ENCODE assay signal across 21 cellular contexts in genomic region chr16:57949013-57949412, GRCh38. TPM values are rescaled to one million over a fixed set of nuclear protein-coding genes. Genes with fewer than 3 reads are reported as not detected.
DNase-seq lines count a peak whose midpoint lies in the region; ATAC-seq and TF ChIP-seq lines count a peak whose summit lies in the region.
"Had no signal": no experiment of that assay in that cellular context is flagged by ENCODE, and none has a peak within 500 bp of the region (broad histone marks: within the 10 kb centered on the region; RNA-seq: fewer than 3 reads in every experiment).

No MANE protein-coding gene starts in this region.

- H2BK120ac ChIP-seq in neuronal stem cell (ENCODE audit: low read depth, low read length): no peak overlapping the region

- H3K9ac ChIP-seq in NT2/D1 (ENCODE audit: insufficient read length, low read depth): no peak overlapping the region
- H3K9ac ChIP-seq in neuronal stem cell (ENCODE audit: low read depth, low read length, poor library complexity): no peak overlapping the region

- H3K36me3 ChIP-seq in H7 (replicated peaks; ENCODE audit: control insufficient read depth, insufficient read depth, low read length): no peaks in the 10 kb centered on the region
- no peaks in the 10 kb centered on the region for H3K36me3 ChIP-seq in NT2/D1 (ENCODE audit: insufficient read depth, insufficient read length, low read length)
- H3K36me3 ChIP-seq in neuronal stem cell (replicated peaks in 1 of 2; ENCODE audit: control insufficient read depth in 2 of 2, insufficient read depth in 2 of 2, low read length in 2 of 2): no peaks in the 10 kb centered on the region
- H3K36me3 ChIP-seq in WERI-Rb-1: no peaks in the 10 kb centered on the region
- H3K36me3 ChIP-seq: BE2C, Peyer's patch, SJCRH30 had no signal

- no peak overlapping the region for H2BK5ac ChIP-seq in neuronal stem cell (ENCODE audit: low read length)

- no peak overlapping the region for H3K4me3 ChIP-seq in H7 (ENCODE audit: insufficient read depth, low read depth, low read length)
- no peak overlapping the region for H3K4me3 ChIP-seq in NT2/D1 (ENCODE audit: insufficient read length, low read depth)
- H3K4me3 ChIP-seq in neuronal stem cell (ENCODE audit: low read length in 2 of 2): no peak overlapping the region
- no peak overlapping the region for H3K4me3 ChIP-seq in WERI-Rb-1 (ENCODE audit: low read depth, low read length)
- H3K4me3 ChIP-seq: Peyer's patch, SJCRH30 had no signal

- no peak overlapping the region for H3K4me2 ChIP-seq in neuronal stem cell (ENCODE audit: insufficient read depth, low read length, poor library complexity, severe bottlenecking)

- H2AFZ ChIP-seq in neuronal stem cell (ENCODE audit: low read length): no peak overlapping the region

- H3K27me3 ChIP-seq in H7 (ENCODE audit: control insufficient read depth, insufficient read depth, low read length) (no peaks in the 10 kb centered on the region), NT2/D1 (ENCODE audit: insufficient read depth, insufficient read length) (no peaks in the 10 kb centered on the region), neuronal stem cell (ENCODE audit: control insufficient read depth in 3 of 3, insufficient read depth in 3 of 3, low read depth in 1 of 3, low read length in 3 of 3) (peaks cover 0 to 6% (median 0%) of the 10 kb centered on the region in 3 experiments), WERI-Rb-1 (ENCODE audit: insufficient read depth, low read depth, severe bottlenecking) (no peaks in the 10 kb centered on the region)
- H3K27me3 ChIP-seq: BE2C, Peyer's patch had no signal

- H3K14ac ChIP-seq in neuronal stem cell (ENCODE audit: low read length): no peak overlapping the region

- DNase-seq in H7: peak; percentile 81
- DNase-seq in NT2/D1 (ENCODE audit: low read depth, low spot score): peak; percentile 30
- DNase-seq in iPS DF 4.7 (ENCODE audit: extremely low read depth, low spot score): peak; percentile 11
- DNase-seq in neuronal stem cell (ENCODE audit: low spot score): no peak
- DNase-seq in WERI-Rb-1: no peak
- DNase-seq: BE2C, DMS53, GF-D8, HCEC 1CT, MV-4-11, NCI-H1105 treated with DMSO at 0.1 percent for 48 hours, NCI-H2029 treated with DMSO at 0.1 percent for 48 hours, NCI-H446 treated with DMSO at 0.1 percent for 48 hours, NCI-H526 treated with DMSO at 0.1 percent for 48 hours, SJCRH30 had no signal

- no peak overlapping the region for H2BK12ac ChIP-seq in neuronal stem cell (ENCODE audit: low read length)

- TF ChIP-seq CTCF in WERI-Rb-1 (IDR thresholded peaks at IDR 0.05; ENCODE audit: low read depth, low read length): no peak

- H4K8ac ChIP-seq in neuronal stem cell (ENCODE audit: low read depth, low read length): no peak overlapping the region

- no peaks in the 10 kb centered on the region for H3K79me1 ChIP-seq in neuronal stem cell (ENCODE audit: low read depth, low read length)

- H3K27ac ChIP-seq in neuronal stem cell (replicated peaks; ENCODE audit: low read length) (no peak overlapping the region), WERI-Rb-1 (no peak overlapping the region)
- H3K27ac ChIP-seq: Peyer's patch, SJCRH30 had no signal

- no CpG with 5 or more reads among the region's 2 CpGs for WGBS in neuronal stem cell (ENCODE audit: extremely low coverage in 2 of 2, insufficient read length in 2 of 2, insufficient replicate concordance in 1 of 2), 2 donors

- ATAC-seq in HG03520 (IDR thresholded peaks at IDR 0.05; ENCODE audit: unreplicated experiment) (no peak), GM21737 (IDR thresholded peaks at IDR 0.05; ENCODE audit: unreplicated experiment) (no peak)

- H2AK5ac ChIP-seq in neuronal stem cell (ENCODE audit: low read depth, low read length): no peak overlapping the region

- H3K9me3 ChIP-seq in NT2/D1 (ENCODE audit: insufficient read depth, low read length) (no peaks in the 10 kb centered on the region), neuronal stem cell (replicated peaks in 1 of 2; ENCODE audit: control insufficient read depth in 2 of 2, insufficient read depth in 1 of 2, low read depth in 1 of 2, low read length in 2 of 2) (no peaks in the 10 kb centered on the region), WERI-Rb-1 (ENCODE audit: severe bottlenecking) (no peaks in the 10 kb centered on the region)
- H3K9me3 ChIP-seq: BE2C, Peyer's patch, SJCRH30 had no signal

- no peak overlapping the region for H2BK15ac ChIP-seq in neuronal stem cell (ENCODE audit: low read length)

- no peak overlapping the region for H3K4ac ChIP-seq in neuronal stem cell (ENCODE audit: low read length)

- peak overlapping the region; percentile 2 for H3K23ac ChIP-seq in neuronal stem cell (ENCODE audit: low read depth, low read length, poor library complexity)

- no peak overlapping the region for H3K18ac ChIP-seq in neuronal stem cell (ENCODE audit: low read length)

- no peak overlapping the region for H4K91ac ChIP-seq in neuronal stem cell (ENCODE audit: low read depth, low read length, poor library complexity)

- H3K4me1 ChIP-seq in NT2/D1 (ENCODE audit: insufficient read depth, insufficient read length): peaks cover 15% of the 10 kb centered on the region
- H3K4me1 ChIP-seq in neuronal stem cell (ENCODE audit: control insufficient read depth in 2 of 2, insufficient read depth in 1 of 2, low read depth in 1 of 2, low read length in 2 of 2): peaks cover 0 to 3% of the 10 kb centered on the region in 2 donors
- H3K4me1 ChIP-seq: Peyer's patch, SJCRH30 had no signal

RNA-seq across cellular contexts. Expression of gene CNGB1, which starts 21.9 kb away (rescaled TPM):
- total RNA-seq in H7 (2014; rRNA removed; shearing (Covaris generic)): not detected in 2 replicates
- 0.14 TPM for polyA plus RNA-seq in neuronal stem cell (2013, experiment 1 of 2)
- 0.14 TPM for polyA plus RNA-seq in neuronal stem cell (2013, experiment 2 of 2)
- total RNA-seq: A673; M059J; SJCRH30; T-helper 1 cell treated with Interleukin-12 subunit alpha and Interleukin-12 subunit beta and Interleukin-4 antibody, amounts not matched to agents 30 ng/mL and 1 ng/mL, for 36 hours had no signal

RNA-seq across cellular contexts. Expression of gene ZNF319, which starts 51.5 kb away (rescaled TPM):
- total RNA-seq in H7 (2014; rRNA removed; shearing (Covaris generic)): 3.1 and 3.4 TPM in 2 replicates
- 7.0 TPM for polyA plus RNA-seq in neuronal stem cell (2013, experiment 1 of 2)
- polyA plus RNA-seq in neuronal stem cell (2013, experiment 2 of 2): 8.3 TPM

RNA-seq across cellular contexts. Expression of gene USB1, which starts 52.2 kb away (rescaled TPM):
- total RNA-seq in H7 (2014; rRNA removed; shearing (Covaris generic)): 20.0 and 23.9 TPM in 2 replicates
- 40.5 TPM for polyA plus RNA-seq in neuronal stem cell (2013, experiment 1 of 2)
- polyA plus RNA-seq in neuronal stem cell (2013, experiment 2 of 2): 39.6 TPM

Comparison
In these comparisons a context has a peak if more than half of its experiments do, and no peak if none do; other contexts are left out.
1. DNase-seq: peak in H7 (single experiment), NT2/D1 (single experiment) and iPS DF 4.7 (single experiment); none in neuronal stem cell (single experiment) and WERI-Rb-1 (single experiment).